ENCODE assay signal across 10 cellular contexts in genomic region chr14:28765169-28765906, GRCh38. TPM values are rescaled to one million over a fixed set of nuclear protein-coding genes. Genes with fewer than 3 reads are reported as not detected.
DNase-seq lines count a peak whose midpoint lies in the region; ATAC-seq lines count a peak whose summit lies in the region.
"Had no signal": no experiment of that assay in that cellular context is flagged by ENCODE, and none has a peak within 500 bp of the region (broad histone marks: within the 10 kb centered on the region; RNA-seq: fewer than 3 reads in every experiment).

No MANE protein-coding gene starts in this region.

- intact Hi-C loops in activated CD4-positive, alpha-beta memory T cell treated with anti-CD3 and anti-CD28 coated beads for 36 hours (cut with micrococcal nuclease): no loop called here

- H3K9ac ChIP-seq in subcutaneous abdominal adipose tissue (ENCODE audit: low read length in 5 of 5): no peak overlapping the region
- H3K9ac ChIP-seq: BLaER1 treated with 17β-estradiol and CSF1 and Interleukin-3, amounts not matched to agents 10 nM and 100 nM had no signal

- H3K27ac ChIP-seq in iPS DF 6.9 (ENCODE audit: low read length) (no peak overlapping the region), subcutaneous abdominal adipose tissue (ENCODE audit: low read depth, low read length) (no peak overlapping the region)
- H3K27ac ChIP-seq: BLaER1 treated with 17β-estradiol and CSF1 and Interleukin-3, amounts not matched to agents 10 nM and 100 nM had no signal

- peak overlapping the region; percentile 40; the same call in 1 of the 2 replicates for H3K4me3 ChIP-seq in iPS DF 6.9 (ENCODE audit: low read length)
- H3K4me3 ChIP-seq in subcutaneous abdominal adipose tissue (ENCODE audit: low read depth in 1 of 5, low read length in 5 of 5): peak overlapping the region in 4 of 5 donors; percentile 17 to 56 (median 42)
- H3K4me3 ChIP-seq: BLaER1 treated with 17β-estradiol and CSF1 and Interleukin-3, amounts not matched to agents 10 nM and 100 nM had no signal

- no peaks in the 10 kb centered on the region for H3K9me3 ChIP-seq in iPS DF 6.9 (ENCODE audit: control insufficient read depth, insufficient read depth, low read length)
- peaks cover 0 to 7% (median 0%) of the 10 kb centered on the region in 5 donors for H3K9me3 ChIP-seq in subcutaneous abdominal adipose tissue (ENCODE audit: control insufficient read depth in 5 of 5, low read length in 5 of 5)

- ATAC-seq in GM18517 (IDR thresholded peaks at IDR 0.05; ENCODE audit: unreplicated experiment) (no peak), HG02759 (IDR thresholded peaks at IDR 0.05; ENCODE audit: unreplicated experiment) (no peak)
- ATAC-seq: stimulated activated effector memory CD8-positive, alpha-beta T cell treated with anti-CD3 and anti-CD28 coated beads, Interleukin-12 subunit alpha, Interleukin-12 subunit beta, amount 100 ng/mL, for 72 hours had no signal

- WGBS in iPS DF 6.9 (ENCODE audit: insufficient coverage, insufficient read length): no CpG with 5 or more reads among the region's 30 CpGs

- CTCF ChIA-PET in activated CD4-positive, alpha-beta memory T cell treated with anti-CD3 and anti-CD28 coated beads, Interleukin-2, amount 10 ng/mL, durations not matched to agents 7 days and 5 days (lab: Charles Lee): no interaction called here
- CTCF ChIA-PET in activated CD4-positive, alpha-beta memory T cell treated with anti-CD3 and anti-CD28 coated beads for 36 hours (lab: Charles Lee): no interaction called here

- peaks cover 6% of the 10 kb centered on the region for H3K4me1 Mint-ChIP-seq in activated CD4-positive, alpha-beta memory T cell treated with anti-CD3 and anti-CD28 coated beads, Interleukin-2, amount 10 ng/mL, durations not matched to agents 7 days and 5 days
- peaks cover 8% of the 10 kb centered on the region for H3K4me1 Mint-ChIP-seq in activated CD4-positive, alpha-beta memory T cell treated with anti-CD3 and anti-CD28 coated beads for 36 hours (ENCODE audit: low read depth)

- H3K4me3 Mint-ChIP-seq in activated CD4-positive, alpha-beta memory T cell treated with anti-CD3 and anti-CD28 coated beads, Interleukin-2, amount 10 ng/mL, durations not matched to agents 7 days and 5 days: peak overlapping the region; percentile 10
- no peak overlapping the region for H3K4me3 Mint-ChIP-seq in activated CD4-positive, alpha-beta memory T cell treated with anti-CD3 and anti-CD28 coated beads for 36 hours
- H3K4me3 Mint-ChIP-seq: stimulated activated effector memory CD8-positive, alpha-beta T cell treated with anti-CD3 and anti-CD28 coated beads, Interleukin-12 subunit alpha, Interleukin-12 subunit beta, amount 100 ng/mL, for 72 hours had no signal

- H3K27me3 Mint-ChIP-seq in activated CD4-positive, alpha-beta memory T cell treated with anti-CD3 and anti-CD28 coated beads, Interleukin-2, amount 10 ng/mL, durations not matched to agents 7 days and 5 days: peaks cover 59% of the 10 kb centered on the region
- H3K27me3 Mint-ChIP-seq in activated CD4-positive, alpha-beta memory T cell treated with anti-CD3 and anti-CD28 coated beads for 36 hours: peaks cover 60% of the 10 kb centered on the region

- H3K9me3 Mint-ChIP-seq in activated CD4-positive, alpha-beta memory T cell treated with anti-CD3 and anti-CD28 coated beads, Interleukin-2, amount 10 ng/mL, durations not matched to agents 7 days and 5 days: peaks cover 3% of the 10 kb centered on the region
- H3K9me3 Mint-ChIP-seq in activated CD4-positive, alpha-beta memory T cell treated with anti-CD3 and anti-CD28 coated beads for 36 hours: peaks cover 8% of the 10 kb centered on the region

- no peak for DNase-seq in activated CD4-positive, alpha-beta memory T cell treated with anti-CD3 and anti-CD28 coated beads, Interleukin-2, amount 10 ng/mL, durations not matched to agents 7 days and 5 days
- no peak for DNase-seq in activated CD4-positive, alpha-beta memory T cell treated with anti-CD3 and anti-CD28 coated beads for 36 hours
- DNase-seq in SK-N-DZ (ENCODE audit: low spot score): peak; percentile 15
- DNase-seq in iPS DF 6.9 (ENCODE audit: low read depth, low spot score): no peak
- DNase-seq in GM03348 (ENCODE audit: low spot score): no peak

- H3K27ac Mint-ChIP-seq in activated CD4-positive, alpha-beta memory T cell treated with anti-CD3 and anti-CD28 coated beads, Interleukin-2, amount 10 ng/mL, durations not matched to agents 7 days and 5 days: no peak overlapping the region
- H3K27ac Mint-ChIP-seq in activated CD4-positive, alpha-beta memory T cell treated with anti-CD3 and anti-CD28 coated beads for 36 hours: no peak overlapping the region
- H3K27ac Mint-ChIP-seq: stimulated activated effector memory CD8-positive, alpha-beta T cell treated with anti-CD3 and anti-CD28 coated beads, Interleukin-12 subunit alpha, Interleukin-12 subunit beta, amount 100 ng/mL, for 72 hours had no signal

- H3K27me3 ChIP-seq in iPS DF 6.9 (ENCODE audit: control insufficient read depth, insufficient read depth, low read length): peaks cover 57% of the 10 kb centered on the region
- peaks cover 49 to 75% (median 61%) of the 10 kb centered on the region in 5 donors for H3K27me3 ChIP-seq in subcutaneous abdominal adipose tissue (ENCODE audit: control insufficient read depth in 5 of 5, insufficient read depth in 4 of 5, low read length in 5 of 5)

- H3K4me1 ChIP-seq in iPS DF 6.9 (ENCODE audit: control insufficient read depth, insufficient read depth, low read length) (0 out of 2 replicates have a peak, but pooled peaks cover 1% of the 10 kb centered on the region), subcutaneous abdominal adipose tissue (ENCODE audit: control insufficient read depth in 5 of 5, insufficient read depth in 5 of 5, low read length in 5 of 5) (peaks cover 0 to 18% (median 12%) of the 10 kb centered on the region in 5 donors)
- H3K4me1 ChIP-seq: BLaER1 treated with 17β-estradiol and CSF1 and Interleukin-3, amounts not matched to agents 10 nM and 100 nM had no signal

- H3K36me3 Mint-ChIP-seq in activated CD4-positive, alpha-beta memory T cell treated with anti-CD3 and anti-CD28 coated beads, Interleukin-2, amount 10 ng/mL, durations not matched to agents 7 days and 5 days (ENCODE audit: low read depth): peaks cover 13% of the 10 kb centered on the region
- H3K36me3 Mint-ChIP-seq in activated CD4-positive, alpha-beta memory T cell treated with anti-CD3 and anti-CD28 coated beads for 36 hours: peaks cover 14% of the 10 kb centered on the region

- no peaks in the 10 kb centered on the region for H3K36me3 ChIP-seq in iPS DF 6.9 (ENCODE audit: control insufficient read depth, insufficient read depth, low read length)
- H3K36me3 ChIP-seq in subcutaneous abdominal adipose tissue (ENCODE audit: control insufficient read depth in 5 of 5, insufficient read depth in 5 of 5, low read length in 5 of 5): no peaks in the 10 kb centered on the region
- H3K36me3 ChIP-seq: BLaER1 treated with 17β-estradiol and CSF1 and Interleukin-3, amounts not matched to agents 10 nM and 100 nM had no signal

- POLR2A ChIA-PET in activated CD4-positive, alpha-beta memory T cell treated with anti-CD3 and anti-CD28 coated beads, Interleukin-2, amount 10 ng/mL, durations not matched to agents 7 days and 5 days (lab: Charles Lee): no interaction called here
- POLR2A ChIA-PET in activated CD4-positive, alpha-beta memory T cell treated with anti-CD3 and anti-CD28 coated beads for 36 hours (lab: Charles Lee): no interaction called here

RNA-seq across cellular contexts. Expression of gene FOXG1, which starts 1.2 kb away (rescaled TPM):
- not detected for total RNA-seq in activated CD4-positive, alpha-beta memory T cell treated with anti-CD3 and anti-CD28 coated beads, Interleukin-2, amount 10 ng/mL, durations not matched to agents 7 days and 5 days
- total RNA-seq in activated CD4-positive, alpha-beta memory T cell treated with anti-CD3 and anti-CD28 coated beads for 36 hours: not detected
- polyA plus RNA-seq in SK-N-DZ (2014; cell fraction: cytosol; rRNA removed): not detected in 2 replicates
- 0.07 and 0.14 TPM in 2 replicates for polyA plus RNA-seq in SK-N-DZ (2014; cell fraction: nucleus; rRNA removed)
